12 cellular contexts compared by ENCODE assay signal in the genomic region with DNA sequence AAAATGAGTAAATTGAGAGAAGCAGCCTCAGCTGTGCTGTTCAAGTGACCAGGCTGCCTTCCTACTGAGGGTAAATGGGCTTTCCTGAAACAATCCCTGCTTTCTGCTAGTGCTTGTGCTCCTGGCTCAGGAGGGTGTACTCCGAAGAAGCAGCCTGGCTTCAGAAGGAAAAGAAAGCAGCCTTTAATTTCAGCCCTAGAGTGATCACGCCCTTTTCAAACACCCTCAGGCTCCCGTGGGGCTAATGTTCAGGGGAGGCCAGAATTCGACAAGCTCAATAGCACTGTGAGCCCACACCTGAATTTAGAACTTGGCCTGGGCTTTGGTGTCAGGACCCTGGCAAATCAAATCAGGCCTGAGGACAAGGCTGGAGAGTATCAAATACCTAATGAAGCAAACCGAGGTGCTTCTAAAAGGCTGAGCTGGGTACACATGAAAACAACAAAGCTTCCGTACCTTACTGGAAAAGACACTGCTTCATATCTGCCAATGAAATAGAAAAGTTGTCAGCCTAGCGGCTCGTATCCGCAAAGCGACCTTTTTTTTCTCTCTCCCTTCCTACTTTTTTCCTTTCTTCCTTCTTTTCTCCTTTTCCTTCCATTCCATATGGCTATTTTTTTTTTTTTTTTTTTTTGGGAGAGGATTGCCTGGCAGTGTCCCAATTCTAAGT.
DNase-seq lines count a peak whose midpoint lies in the region; ATAC-seq and TF ChIP-seq lines count a peak whose summit lies in the region.
"Had no signal": no experiment of that assay in that cellular context is flagged by ENCODE, and none has a peak within 500 bp of the region (broad histone marks: within the 10 kb centered on the region; RNA-seq: fewer than 3 reads in every experiment).

No MANE protein-coding gene starts in this region.

- H3K9ac ChIP-seq in mesenchymal stem cell (ENCODE audit: low read length): peak overlapping the region; percentile 86

- H3K4ac ChIP-seq in mesenchymal stem cell (ENCODE audit: low read depth in 1 of 2, low read length in 2 of 2): peak overlapping the region; percentile 19 to 86

- H3K9me3 ChIP-seq in mesenchymal stem cell (ENCODE audit: control insufficient read depth, low read length) (no peaks in the 10 kb centered on the region), tibial artery (no peaks in the 10 kb centered on the region), SJCRH30 (replicated peaks) (no peaks in the 10 kb centered on the region)
- H3K9me3 ChIP-seq: testis had no signal

- H3K4me3 ChIP-seq in mesenchymal stem cell (ENCODE audit: insufficient read depth in 1 of 2, low read depth in 1 of 2, low read length in 2 of 2): no peak overlapping the region
- H3K4me3 ChIP-seq in tibial artery: no peak overlapping the region
- no peak overlapping the region for H3K4me3 ChIP-seq in SJCRH30
- H3K4me3 ChIP-seq: testis had no signal

- H3K27me3 ChIP-seq in mesenchymal stem cell (ENCODE audit: control insufficient read depth in 1 of 2, insufficient read depth in 1 of 2, low read length in 2 of 2): no peaks in the 10 kb centered on the region
- H3K27me3 ChIP-seq in tibial artery: no peaks in the 10 kb centered on the region
- H3K27me3 ChIP-seq in SJCRH30: no peaks in the 10 kb centered on the region
- H3K27me3 ChIP-seq: testis had no signal

- H3K9me3 Mint-ChIP-seq in chondrocyte (ENCODE audit: low read depth): no peaks in the 10 kb centered on the region

- peak overlapping the region; percentile 44 for H2BK120ac ChIP-seq in mesenchymal stem cell (ENCODE audit: low read depth, low read length)

- H3K4me1 ChIP-seq in mesenchymal stem cell (ENCODE audit: control insufficient read depth, insufficient read depth, low read depth, low read length) (peaks cover 4% of the 10 kb centered on the region), tibial artery (peaks cover 0 to 33% (median 17%) of the 10 kb centered on the region in 4 donors), SJCRH30 (peaks cover 3% of the 10 kb centered on the region; the same call in 1 of the 2 replicates)

- ATAC-seq in HG03039 (IDR thresholded peaks at IDR 0.05; ENCODE audit: unreplicated experiment): no peak

- no peak overlapping the region for H2BK5ac ChIP-seq in mesenchymal stem cell (ENCODE audit: low read depth, low read length, poor library complexity, severe bottlenecking)

- H3K27me3 Mint-ChIP-seq in chondrocyte (ENCODE audit: low read depth): no peaks in the 10 kb centered on the region

- H2AFZ ChIP-seq in mesenchymal stem cell (ENCODE audit: low read depth, low read length): peak overlapping the region; percentile 15

- H3K79me1 ChIP-seq in mesenchymal stem cell (replicated peaks; ENCODE audit: low read length, poor library complexity, severe bottlenecking): no peaks in the 10 kb centered on the region

- H4K8ac ChIP-seq in mesenchymal stem cell (ENCODE audit: low read length): peak overlapping the region; percentile 78

- H2BK15ac ChIP-seq in mesenchymal stem cell (ENCODE audit: low read depth, poor library complexity, severe bottlenecking): peak overlapping the region; percentile 95

- H3K27ac ChIP-seq in mesenchymal stem cell (ENCODE audit: low read length, poor library complexity, severe bottlenecking) (peak overlapping the region; percentile 46), tibial artery (peak overlapping the region; percentile 79 to 81), SJCRH30 (no peak overlapping the region)

- intact Hi-C loops in tibial artery (cut with DNase I; ENCODE audit: low total_unique reads): loop anchor here (5.0 kb wide), 1 partner anchor 634 kb away; no protein-coding TSS in a partner anchor

- H3K4me3 Mint-ChIP-seq in chondrocyte (ENCODE audit: unreplicated experiment): peak overlapping the region; percentile 37

- H3K36me3 ChIP-seq in mesenchymal stem cell (ENCODE audit: control insufficient read depth in 1 of 2, insufficient read depth in 2 of 2, low read depth in 1 of 2, low read length in 2 of 2) (peaks cover 0 to 2% of the 10 kb centered on the region in 2 experiments), tibial artery (no peaks in the 10 kb centered on the region), SJCRH30 (no peaks in the 10 kb centered on the region)

- H4K91ac ChIP-seq in mesenchymal stem cell (ENCODE audit: low read length): no peak overlapping the region

- no peak overlapping the region for H3K14ac ChIP-seq in mesenchymal stem cell (ENCODE audit: low read length in 2 of 2)

- peak overlapping the region; percentile 9 to 45 for H2BK12ac ChIP-seq in mesenchymal stem cell (ENCODE audit: low read length in 2 of 2)

- H3K4me2 ChIP-seq in mesenchymal stem cell (ENCODE audit: low read length, poor library complexity, severe bottlenecking): no peak overlapping the region

- TF ChIP-seq CTCF in chondrocyte (IDR thresholded peaks at IDR 0.05): no peak
- no peak for TF ChIP-seq CTCF in tibial artery (IDR thresholded peaks at IDR 0.05)

- DNase-seq in DMS 273 (lab: John Stamatoyannopoulos, UW; ENCODE audit: unreplicated experiment) (peak; percentile 9), DMS 273 treated with DMSO at 0.1 percent for 48 hours (lab: John Stamatoyannopoulos, UW) (no peak), chondrocyte (ENCODE audit: low spot score) (no peak), mesenchymal stem cell (peak; percentile 40), tibial artery (no peak), SJCRH30 (no peak)
- DNase-seq in activated CD4-positive, alpha-beta T cell treated with anti-CD3 and anti-CD28 coated beads for 4 hours: no peak
- DNase-seq: 8988T; activated CD4-positive, alpha-beta T cell treated with anti-CD3 and anti-CD28 coated beads for 48 hours; NCI-H1694 had no signal

- no peak overlapping the region for H3K23ac ChIP-seq in mesenchymal stem cell (ENCODE audit: low read length in 2 of 2)

- 69% methylated on average over 10 of the region's 10 CpGs for WGBS in mesenchymal stem cell

- H3K27ac Mint-ChIP-seq in chondrocyte (ENCODE audit: unreplicated experiment): peak overlapping the region; percentile 98

- peaks cover 5% of the 10 kb centered on the region for H3K36me3 Mint-ChIP-seq in chondrocyte (ENCODE audit: low read depth)

- peak overlapping the region; percentile 25 to 68 for H3K18ac ChIP-seq in mesenchymal stem cell (ENCODE audit: low read depth in 1 of 2, low read length in 2 of 2)

- peaks cover 50% of the 10 kb centered on the region for H3K4me1 Mint-ChIP-seq in chondrocyte (ENCODE audit: low read depth)

- H2AK5ac ChIP-seq in mesenchymal stem cell (ENCODE audit: low read length, severe bottlenecking): peak overlapping the region; percentile 63

Comparison
In these comparisons a context has a peak if more than half of its experiments do, and no peak if none do; other contexts are left out.
1. DNase-seq: peak in DMS 273 (single experiment) and mesenchymal stem cell (single experiment); none in DMS 273 treated with DMSO at 0.1 percent for 48 hours (single experiment), chondrocyte (single experiment), tibial artery (0 of 2), SJCRH30 (0 of 2) and activated CD4-positive, alpha-beta T cell treated with anti-CD3 and anti-CD28 coated beads for 4 hours (0 of 2).